32 cellular contexts compared by ENCODE assay signal in genomic region chr17:61832463-61832862, GRCh38.
"Had no signal": no experiment of that assay in that cellular context is flagged by ENCODE, and none has a peak within 500 bp of the region (broad histone marks: within the 10 kb centered on the region; RNA-seq: fewer than 3 reads in every experiment).

No MANE protein-coding gene starts in this region.

- H3K4me1 ChIP-seq: heart left ventricle had no signal

- H3K27me3 Mint-ChIP-seq: activated B cell treated with CpG ODN at 0.5 μM for 24 hours; activated CD8-positive, alpha-beta T cell treated with anti-CD3 and anti-CD28 coated beads for 36 hours; activated naive CD8-positive, alpha-beta T cell; activated T-helper 17 cell treated with anti-CD3 and anti-CD28 coated beads, Interleukin-2, amount 50 U/mL, for 72 hours; central memory CD8-positive, alpha-beta T cell; dendritic cell treated with granulocyte-macrophage colony-stimulating factor and Interleukin-4, amounts not matched to agents 40 ng/mL and 50 ng/mL, for 4 days had no signal

- H3K27me3 ChIP-seq: brain microvascular endothelial cell, dorsolateral prefrontal cortex, heart left ventricle had no signal

- H3K36me3 Mint-ChIP-seq: activated naive CD8-positive, alpha-beta T cell had no signal

- H3K4me1 Mint-ChIP-seq: activated B cell treated with CpG ODN at 0.5 μM for 24 hours; activated T-helper 17 cell treated with anti-CD3 and anti-CD28 coated beads, Interleukin-2, amount 50 U/mL, for 72 hours; central memory CD8-positive, alpha-beta T cell had no signal

- H3K9me3 Mint-ChIP-seq: activated T-cell treated with anti-CD3 and anti-CD28 coated beads, Interleukin-2, amount 50 U/mL, for 4 hours; dendritic cell treated with granulocyte-macrophage colony-stimulating factor and Interleukin-4, amounts not matched to agents 40 ng/mL and 50 ng/mL, for 4 days; T-helper 2 cell treated with Interferon-gamma antibody and Interleukin-4, amounts not matched to agents 5 μg/mL and 100 μg/mL, for 36 hours had no signal

- FAIRE-seq: astrocyte, bronchial epithelial cell, frontal cortex had no signal

- DNase-seq: activated B cell treated with CpG ODN at 0.5 μM for 24 hours; activated CD4-positive, alpha-beta T cell treated with anti-CD3 and anti-CD28 coated beads for 48 hours; activated CD4-positive, alpha-beta T cell treated with anti-CD3 and anti-CD28 coated beads, Interleukin-2, amount 50 U/mL, for 1 hour; activated CD4-positive, alpha-beta T cell treated with anti-CD3 and anti-CD28 coated beads, Interleukin-2, amount 50 U/mL, for 48 hours; activated CD8-positive, alpha-beta memory T cell treated with anti-CD3 and anti-CD28 coated beads for 24 hours; activated CD8-positive, alpha-beta T cell treated with anti-CD3 and anti-CD28 coated beads for 36 hours; activated effector memory CD4-positive, alpha-beta T cell treated with Interleukin-2 at 50 U/mL for 16 hours; activated gamma-delta T cell treated with Interleukin-2 at 50 U/mL for 16 hours; activated naive CD4-positive, alpha-beta T cell treated with anti-CD3 and anti-CD28 coated beads, Interleukin-2, amount 50 U/mL, for 16 hours; activated naive CD4-positive, alpha-beta T cell treated with Interleukin-2 at 50 U/mL for 16 hours; activated T-cell treated with anti-CD3 and anti-CD28 coated beads, Interleukin-2, amount 50 U/mL, for 4 hours; amniotic stem cell; anterior cingulate cortex; brain microvascular endothelial cell; dorsolateral prefrontal cortex; effector memory CD4-positive, alpha-beta T cell; endodermal cell; foreskin fibroblast; heart left ventricle; T1000; WERI-Rb-1 had no signal

- H3K4me3 ChIP-seq: coronary artery, dorsolateral prefrontal cortex, heart left ventricle had no signal

- H3K36me3 ChIP-seq: brain microvascular endothelial cell, heart left ventricle had no signal

- H3K4me3 Mint-ChIP-seq: activated B cell treated with CpG ODN at 0.5 μM for 24 hours; activated CD8-positive, alpha-beta T cell treated with anti-CD3 and anti-CD28 coated beads for 36 hours; activated naive CD8-positive, alpha-beta T cell; activated T-cell treated with anti-CD3 and anti-CD28 coated beads, Interleukin-2, amount 50 U/mL, for 4 hours; activated T-helper 17 cell treated with anti-CD3 and anti-CD28 coated beads, Interleukin-2, amount 50 U/mL, for 72 hours; central memory CD8-positive, alpha-beta T cell; dendritic cell treated with granulocyte-macrophage colony-stimulating factor and Interleukin-4, amounts not matched to agents 40 ng/mL and 50 ng/mL, for 4 days; endodermal cell; T-helper 2 cell treated with Interferon-gamma antibody and Interleukin-4, amounts not matched to agents 5 μg/mL and 100 μg/mL, for 36 hours had no signal

- H3K27ac ChIP-seq: brain microvascular endothelial cell, coronary artery, dorsolateral prefrontal cortex, heart left ventricle, WERI-Rb-1 had no signal

- ATAC-seq: activated CD4-positive, CD25-positive, alpha-beta regulatory T cell treated with anti-CD3 and anti-CD28 coated beads, Interleukin-2, amount 50 U/mL, for 24 hours; activated CD8-positive, alpha-beta T cell treated with anti-CD3 and anti-CD28 coated beads for 36 hours; activated T-cell treated with anti-CD3 and anti-CD28 coated beads, Interleukin-2, amount 50 U/mL, for 4 hours; activated T-helper 17 cell treated with anti-CD3 and anti-CD28 coated beads, Interleukin-2, amount 50 U/mL, for 72 hours; esophagus mucosa; heart left ventricle had no signal

- H3K27ac Mint-ChIP-seq: activated B cell treated with CpG ODN at 0.5 μM for 24 hours; activated CD8-positive, alpha-beta T cell treated with anti-CD3 and anti-CD28 coated beads for 36 hours; activated naive CD8-positive, alpha-beta T cell; activated T-helper 17 cell treated with anti-CD3 and anti-CD28 coated beads, Interleukin-2, amount 50 U/mL, for 72 hours; dendritic cell treated with granulocyte-macrophage colony-stimulating factor and Interleukin-4, amounts not matched to agents 40 ng/mL and 50 ng/mL, for 4 days; endodermal cell; T-helper 2 cell treated with Interferon-gamma antibody and Interleukin-4, amounts not matched to agents 5 μg/mL and 100 μg/mL, for 36 hours had no signal
